10 cellular contexts compared by ENCODE assay signal in the genomic region with DNA sequence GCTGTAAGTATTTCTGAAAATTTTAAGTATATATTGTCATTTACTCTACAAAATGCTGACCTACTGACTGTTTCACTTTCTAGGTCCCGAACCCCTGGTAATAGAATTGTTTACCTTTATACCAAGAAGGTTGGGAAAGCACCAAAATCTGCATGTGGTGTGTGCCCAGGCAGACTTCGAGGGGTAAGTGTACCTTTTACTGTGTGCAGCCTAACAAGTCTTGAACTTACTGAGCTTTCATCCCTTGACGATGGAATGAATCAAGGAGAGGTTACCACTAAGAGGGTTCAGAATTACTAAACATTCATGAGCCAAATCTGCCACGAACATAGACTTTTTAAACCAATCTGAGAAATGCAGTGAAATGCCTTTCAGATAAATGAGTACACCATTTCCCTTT. TPM values are rescaled to one million over a fixed set of nuclear protein-coding genes. Genes with fewer than 3 reads are reported as not detected.
DNase-seq lines count a peak whose midpoint lies in the region; ATAC-seq, FAIRE-seq and TF ChIP-seq lines count a peak whose summit lies in the region.
"Had no signal": no experiment of that assay in that cellular context is flagged by ENCODE, and none has a peak within 500 bp of the region (broad histone marks: within the 10 kb centered on the region; RNA-seq: fewer than 3 reads in every experiment).

No MANE protein-coding gene starts in this region.

- no peak for TF ChIP-seq RAD21 in HepG2 (CRISPR knock-in tag; IDR thresholded peaks at IDR 0.05)

- no peak for ATAC-seq in HepG2
- no peak for ATAC-seq in right lobe of liver
- no peak for ATAC-seq in GM21381 (IDR thresholded peaks at IDR 0.05; ENCODE audit: unreplicated experiment)

- in situ Hi-C loops in HepG2 (cut with HindIII; ENCODE audit: extremely low pct_ligation_motif_present, low pct_unique_long_range_greater_than_20kb): no loop called here

- H3K4me1 ChIP-seq in HepG2 (ENCODE audit: insufficient read depth, low read length) (peaks cover 44% of the 10 kb centered on the region), right lobe of liver (peaks cover 0 to 14% (median 2%) of the 10 kb centered on the region in 4 donors), hepatocyte (ENCODE audit: insufficient read depth) (peaks cover 26% of the 10 kb centered on the region), subcutaneous abdominal adipose tissue (ENCODE audit: control insufficient read depth in 5 of 5, insufficient read depth in 5 of 5, low read length in 5 of 5) (peaks cover 2 to 30% (median 24%) of the 10 kb centered on the region in 5 donors)

- H2AFZ ChIP-seq in HepG2 (ENCODE audit: low read length) (no peak overlapping the region), hepatocyte (no peak overlapping the region)

- no peaks in the 10 kb centered on the region for H3K9me2 ChIP-seq in hepatocyte (replicated peaks; ENCODE audit: insufficient read depth)

- peaks cover 0 to 5% of the 10 kb centered on the region in 2 experiments; a peak in 1 of 5 replicates for H3K27me3 ChIP-seq in HepG2 (ENCODE audit: control insufficient read depth in 1 of 2, insufficient read depth in 2 of 2, low read length in 2 of 2)
- H3K27me3 ChIP-seq in right lobe of liver: no peaks in the 10 kb centered on the region
- H3K27me3 ChIP-seq in hepatocyte: no peaks in the 10 kb centered on the region
- no peaks in the 10 kb centered on the region for H3K27me3 ChIP-seq in subcutaneous abdominal adipose tissue (ENCODE audit: control insufficient read depth in 5 of 5, insufficient read depth in 4 of 5, low read length in 5 of 5)
- H3K27me3 ChIP-seq: ovary had no signal

- intact Hi-C loops in HepG2 (cut with micrococcal nuclease; ENCODE audit: unreplicated experiment) (no loop called here), right lobe of liver (cut with DNase I) (no loop called here)

- H4K20me1 ChIP-seq in HepG2 (ENCODE audit: insufficient read depth, low read length) (peaks cover 49% of the 10 kb centered on the region), hepatocyte (ENCODE audit: insufficient read depth, poor library complexity, severe bottlenecking) (peaks cover 41% of the 10 kb centered on the region)

- no peak overlapping the region for H3K27ac Mint-ChIP-seq in activated CD4-positive, alpha-beta memory T cell treated with anti-CD3 and anti-CD28 coated beads, Interleukin-2, amount 10 ng/mL, durations not matched to agents 7 days and 5 days

- H3K36me3 Mint-ChIP-seq in activated CD4-positive, alpha-beta memory T cell treated with anti-CD3 and anti-CD28 coated beads, Interleukin-2, amount 10 ng/mL, durations not matched to agents 7 days and 5 days (ENCODE audit: low read depth): peaks cover 63% of the 10 kb centered on the region

- BruUV-seq in HepG2 (replicated peaks; lab: Mats Ljungman, UMichigan): no TSS peak

- TF ChIP-seq EP300 in HepG2 (IDR thresholded peaks at IDR 0.05; ENCODE audit: low read depth in 2 of 2, low read length in 2 of 2): no peak
- TF ChIP-seq EP300 in HepG2 (CRISPR knock-in tag; IDR thresholded peaks at IDR 0.05; ENCODE audit: borderline replicate concordance): no peak

- H3K4me3 Mint-ChIP-seq in activated CD4-positive, alpha-beta memory T cell treated with anti-CD3 and anti-CD28 coated beads, Interleukin-2, amount 10 ng/mL, durations not matched to agents 7 days and 5 days: peak overlapping the region; percentile 82

- H3K36me3 ChIP-seq in HepG2 (replicated peaks in 1 of 2; ENCODE audit: control insufficient read depth in 1 of 2, insufficient read depth in 2 of 2, low read length in 2 of 2): peaks cover 16 to 50% of the 10 kb centered on the region in 2 experiments
- H3K36me3 ChIP-seq in right lobe of liver: peaks cover 5 to 52% (median 33%) of the 10 kb centered on the region in 4 donors
- H3K36me3 ChIP-seq in hepatocyte (replicated peaks; ENCODE audit: insufficient read depth, low read depth): peaks cover 15% of the 10 kb centered on the region
- H3K36me3 ChIP-seq in subcutaneous abdominal adipose tissue (ENCODE audit: control insufficient read depth in 5 of 5, insufficient read depth in 5 of 5, low read length in 5 of 5): peaks cover 27 to 53% (median 51%) of the 10 kb centered on the region in 5 donors
- H3K36me3 ChIP-seq: ovary had no signal

- H3K9me3 ChIP-seq in HepG2 (ENCODE audit: low read length) (no peaks in the 10 kb centered on the region), right lobe of liver (no peaks in the 10 kb centered on the region), hepatocyte (ENCODE audit: low read depth) (no peaks in the 10 kb centered on the region), subcutaneous abdominal adipose tissue (ENCODE audit: control insufficient read depth in 5 of 5, low read length in 5 of 5) (no peaks in the 10 kb centered on the region)
- H3K9me3 ChIP-seq: ovary had no signal

- H3K4me3 ChIP-seq in HepG2 (replicated peaks in 1 of 3; ENCODE audit: insufficient read depth in 1 of 3, low read depth in 2 of 3, low read length in 3 of 3) (peak overlapping the region; percentile 84 to 94 (median 85); a peak in 5 of 6 replicates), right lobe of liver (peak overlapping the region in 1 of 3 donors; percentile 76), hepatocyte (no peak overlapping the region), subcutaneous abdominal adipose tissue (ENCODE audit: low read depth in 1 of 5, low read length in 5 of 5) (no peak overlapping the region)
- H3K4me3 ChIP-seq: ovary had no signal

- 46% methylated on average over 4 of the region's 4 CpGs for WGBS in HepG2 (ENCODE audit: low lambda C conversion rate)
- 61% methylated on average over 3 of the region's 4 CpGs for WGBS in right lobe of liver (ENCODE audit: insufficient coverage, low coverage, low lambda C conversion rate, missing lambda C conversion rate)
- 84% methylated on average over 4 of the region's 4 CpGs for WGBS in hepatocyte (ENCODE audit: low lambda C conversion rate, missing lambda C conversion rate)

- TF ChIP-seq CTCF in HepG2 (CRISPR knock-in tag; IDR thresholded peaks at IDR 0.05) (no peak), right lobe of liver (IDR thresholded peaks at IDR 0.05) (no peak), hepatocyte (IDR thresholded peaks at IDR 0.05; ENCODE audit: poor library complexity) (no peak)

- peaks cover 60% of the 10 kb centered on the region for H3K4me1 Mint-ChIP-seq in activated CD4-positive, alpha-beta memory T cell treated with anti-CD3 and anti-CD28 coated beads, Interleukin-2, amount 10 ng/mL, durations not matched to agents 7 days and 5 days

- H3K79me2 ChIP-seq in HepG2 (ENCODE audit: insufficient read depth, low read length) (peaks cover 43% of the 10 kb centered on the region), hepatocyte (peaks cover 41% of the 10 kb centered on the region)

- no peak for DNase-seq in HepG2 (ENCODE audit: low spot score)
- no peak for DNase-seq in right lobe of liver
- no peak for DNase-seq in activated CD4-positive, alpha-beta memory T cell treated with anti-CD3 and anti-CD28 coated beads, Interleukin-2, amount 10 ng/mL, durations not matched to agents 7 days and 5 days
- DNase-seq in hepatocyte (ENCODE audit: low spot score): no peak
- DNase-seq in D341Med (ENCODE audit: low spot score): no peak
- no peak for DNase-seq in NCI-H526 treated with DMSO at 0.1 percent for 48 hours (lab: John Stamatoyannopoulos, UW)
- DNase-seq: NCI-H526, ovary had no signal

- H3K9ac ChIP-seq in HepG2 (ENCODE audit: insufficient read depth, low read depth, low read length) (peak overlapping the region; percentile 92), subcutaneous abdominal adipose tissue (ENCODE audit: low read length in 5 of 5) (peak overlapping the region in 3 of 5 donors; percentile 54 to 89 (median 69))

- no peak for TF ChIP-seq POLR2A in HepG2 (IDR thresholded peaks at IDR 0.05; ENCODE audit: insufficient read depth in 1 of 2, low read depth in 2 of 2, low read length in 2 of 2)
- no peak for TF ChIP-seq POLR2A in right lobe of liver (IDR thresholded peaks at IDR 0.05)

- no peak for FAIRE-seq in HepG2 (lab: Jason Lieb, UNC)

- peak overlapping the region; percentile 84 for H3K4me2 ChIP-seq in HepG2 (ENCODE audit: low read depth, low read length)
- peak overlapping the region; percentile 89 for H3K4me2 ChIP-seq in hepatocyte

- CTCF ChIA-PET in HepG2 (lab: Yijun Ruan, JAX; ENCODE audit: low intra/inter-chr PET ratio, low total read pairs): no interaction called here
- CTCF ChIA-PET in activated CD4-positive, alpha-beta memory T cell treated with anti-CD3 and anti-CD28 coated beads, Interleukin-2, amount 10 ng/mL, durations not matched to agents 7 days and 5 days (lab: Charles Lee): no interaction called here

- H3K9me3 Mint-ChIP-seq in activated CD4-positive, alpha-beta memory T cell treated with anti-CD3 and anti-CD28 coated beads, Interleukin-2, amount 10 ng/mL, durations not matched to agents 7 days and 5 days: no peaks in the 10 kb centered on the region

- POLR2A ChIA-PET in HepG2 (lab: Yijun Ruan, JAX): interaction anchor here (2.9 kb wide), 1 partner anchor 29 kb away, joined by 37 read pairs; a partner anchor contains a TSS
- POLR2A ChIA-PET in activated CD4-positive, alpha-beta memory T cell treated with anti-CD3 and anti-CD28 coated beads, Interleukin-2, amount 10 ng/mL, durations not matched to agents 7 days and 5 days (lab: Charles Lee): interaction anchor here (1.5 to 3.9 kb wide), 4 partner anchors 9 to 29 kb away, joined by 3 to 41 read pairs (median 8); a partner anchor contains a TSS

- H3K27ac ChIP-seq in HepG2 (ENCODE audit: extremely low read length, insufficient read depth, low read length): peak overlapping the region; percentile 86
- no peak overlapping the region for H3K27ac ChIP-seq in right lobe of liver
- H3K27ac ChIP-seq in hepatocyte: peak overlapping the region; percentile 86
- peak overlapping the region; percentile 88 for H3K27ac ChIP-seq in subcutaneous abdominal adipose tissue (ENCODE audit: low read depth, low read length)

- H3K27me3 Mint-ChIP-seq in activated CD4-positive, alpha-beta memory T cell treated with anti-CD3 and anti-CD28 coated beads, Interleukin-2, amount 10 ng/mL, durations not matched to agents 7 days and 5 days: no peaks in the 10 kb centered on the region

RNA-seq across cellular contexts. Expression of a gene that starts 1.6 kb away (rescaled TPM):
- total RNA-seq in HepG2 (2016; rRNA removed; fragmentation: Illumina TruSeq; extraction: Trizol) (2,235 and 2,856 TPM in 2 replicates), right lobe of liver (100 to 1,000 TPM; 357 to 441 (median 411) TPM), hepatocyte (1,213 and 1,669 TPM in 2 replicates)
- total RNA-seq in HepG2 (2016; cell fraction: cytosol; rRNA removed; fragmentation: Illumina TruSeq; extraction: Trizol; ENCODE audit: low read depth): 2,630 and 3,095 TPM in 2 replicates
- total RNA-seq in HepG2 (2016; cell fraction: insoluble cytoplasmic fraction; rRNA removed; fragmentation: Illumina TruSeq; extraction: Trizol): 2,179 and 2,938 TPM in 2 replicates
- total RNA-seq in HepG2 (2016; cell fraction: membrane; rRNA removed; fragmentation: Illumina TruSeq; extraction: Trizol): 4,880 and 5,080 TPM in 2 replicates
- 799 and 871 TPM in 2 replicates for total RNA-seq in HepG2 (2016; cell fraction: nucleus; rRNA removed; fragmentation: Illumina TruSeq; extraction: Trizol)
- polyA plus RNA-seq in HepG2 (2011; rRNA removed) (3,557 and 3,985 TPM in 2 replicates), hepatocyte (785 and 884 TPM in 2 replicates)
- 2,841 and 4,585 TPM in 2 replicates for polyA plus RNA-seq in HepG2 (2011; cell fraction: cytosol; rRNA removed)
- 448 and 610 TPM in 2 replicates for polyA plus RNA-seq in HepG2 (2011; cell fraction: nucleus; rRNA removed)
- polyA plus RNA-seq in HepG2 (2012): 3,204 and 4,054 TPM in 2 replicates
- 3,081 and 3,281 TPM in 2 replicates for polyA plus RNA-seq in HepG2 (2016; cell fraction: cytosol; fragmentation: Illumina TruSeq; extraction: Trizol; ENCODE audit: low read depth)
- 2,133 and 2,342 TPM in 2 replicates for polyA plus RNA-seq in HepG2 (2016; cell fraction: insoluble cytoplasmic fraction; fragmentation: Illumina TruSeq; extraction: Trizol; ENCODE audit: low read depth)
- 3,729 and 3,848 TPM in 2 replicates for polyA plus RNA-seq in HepG2 (2016; cell fraction: membrane; fragmentation: Illumina TruSeq; extraction: Trizol; ENCODE audit: low read depth)
- polyA plus RNA-seq in HepG2 (2016; cell fraction: nucleus; fragmentation: Illumina TruSeq; extraction: Trizol; ENCODE audit: insufficient read depth, low read depth): 1,116 and 1,136 TPM in 2 replicates
- 277 and 300 TPM in 2 replicates for polyA minus RNA-seq in HepG2 (2011; rRNA and poly(A)+ RNA removed; ENCODE audit: low replicate concordance)
- polyA minus RNA-seq in HepG2 (2011; cell fraction: cytosol; rRNA and poly(A)+ RNA removed): 147 and 160 TPM in 2 replicates
- 177 and 232 TPM in 2 replicates for polyA minus RNA-seq in HepG2 (2011; cell fraction: nucleus; rRNA and poly(A)+ RNA removed)
- total RNA-seq in activated CD4-positive, alpha-beta memory T cell treated with anti-CD3 and anti-CD28 coated beads, Interleukin-2, amount 10 ng/mL, durations not matched to agents 7 days and 5 days: 1,000 to 10,000 TPM; 1,156 to 1,199 TPM

RNA-seq across cellular contexts. Expression of a gene that starts 28.4 kb away (rescaled TPM):
- total RNA-seq in HepG2 (2016; rRNA removed; fragmentation: Illumina TruSeq; extraction: Trizol) (333 and 380 TPM in 2 replicates), right lobe of liver (10 to 100 TPM; 66.8 to 86.4 (median 76.9) TPM), hepatocyte (372 and 422 TPM in 2 replicates)
- 121 and 143 TPM in 2 replicates for total RNA-seq in HepG2 (2016; cell fraction: cytosol; rRNA removed; fragmentation: Illumina TruSeq; extraction: Trizol; ENCODE audit: low read depth)
- 343 and 392 TPM in 2 replicates for total RNA-seq in HepG2 (2016; cell fraction: insoluble cytoplasmic fraction; rRNA removed; fragmentation: Illumina TruSeq; extraction: Trizol)
- 256 and 315 TPM in 2 replicates for total RNA-seq in HepG2 (2016; cell fraction: membrane; rRNA removed; fragmentation: Illumina TruSeq; extraction: Trizol)
- total RNA-seq in HepG2 (2016; cell fraction: nucleus; rRNA removed; fragmentation: Illumina TruSeq; extraction: Trizol): 254 and 288 TPM in 2 replicates
- polyA plus RNA-seq in HepG2 (2011; rRNA removed) (154 and 208 TPM in 2 replicates), hepatocyte (388 and 425 TPM in 2 replicates)
- polyA plus RNA-seq in HepG2 (2011; cell fraction: cytosol; rRNA removed): 163 and 212 TPM in 2 replicates
- 33.1 and 47.3 TPM in 2 replicates for polyA plus RNA-seq in HepG2 (2011; cell fraction: nucleus; rRNA removed)
- polyA plus RNA-seq in HepG2 (2012): 199 and 259 TPM in 2 replicates
- 142 and 149 TPM in 2 replicates for polyA plus RNA-seq in HepG2 (2016; cell fraction: cytosol; fragmentation: Illumina TruSeq; extraction: Trizol; ENCODE audit: low read depth)
- 315 and 338 TPM in 2 replicates for polyA plus RNA-seq in HepG2 (2016; cell fraction: insoluble cytoplasmic fraction; fragmentation: Illumina TruSeq; extraction: Trizol; ENCODE audit: low read depth)
- 251 and 286 TPM in 2 replicates for polyA plus RNA-seq in HepG2 (2016; cell fraction: membrane; fragmentation: Illumina TruSeq; extraction: Trizol; ENCODE audit: low read depth)
- polyA plus RNA-seq in HepG2 (2016; cell fraction: nucleus; fragmentation: Illumina TruSeq; extraction: Trizol; ENCODE audit: insufficient read depth, low read depth): 388 and 412 TPM in 2 replicates
- polyA minus RNA-seq in HepG2 (2011; rRNA and poly(A)+ RNA removed; ENCODE audit: low replicate concordance): 41.7 and 105 TPM in 2 replicates
- polyA minus RNA-seq in HepG2 (2011; cell fraction: cytosol; rRNA and poly(A)+ RNA removed): 63.8 and 74.6 TPM in 2 replicates
- polyA minus RNA-seq in HepG2 (2011; cell fraction: nucleus; rRNA and poly(A)+ RNA removed): 65.8 and 71.9 TPM in 2 replicates
- total RNA-seq in activated CD4-positive, alpha-beta memory T cell treated with anti-CD3 and anti-CD28 coated beads, Interleukin-2, amount 10 ng/mL, durations not matched to agents 7 days and 5 days: 10 to 100 TPM; 81.4 to 85.1 TPM

Comparison
In these comparisons a context has a peak if more than half of its experiments do, and no peak if none do; other contexts are left out.
1. H3K27ac ChIP-seq: peak in HepG2 (single experiment), hepatocyte (single experiment) and subcutaneous abdominal adipose tissue (single experiment); none in right lobe of liver (0 of 3).
2. H3K4me3 ChIP-seq: peak in HepG2 (3 of 3); none in hepatocyte (single experiment) and subcutaneous abdominal adipose tissue (0 of 5).